In genomic region chr7:100120518-100121085, GRCh38 we compare ENCODE assay signal across 8 cellular contexts. TPM values are rescaled to one million over a fixed set of nuclear protein-coding genes. Genes with fewer than 3 reads are reported as not detected.
DNase-seq lines count a peak whose midpoint lies in the region; ATAC-seq and TF ChIP-seq lines count a peak whose summit lies in the region.

No MANE protein-coding gene starts in this region.

- in situ Hi-C loops in HAP-1 (cut with MboI; ENCODE audit: low sequenced_read_pairs), result no loop called here

- H3K27me3 Mint-ChIP-seq in WTC11 (ENCODE audit: low read depth) (no peaks in the 10 kb centered on the region), glutamatergic neuron (ENCODE audit: unreplicated experiment) (peaks cover 3% of the 10 kb centered on the region)

- no peak for ATAC-seq in WTC11
- ATAC-seq in GM19467 (IDR thresholded peaks at IDR 0.05; ENCODE audit: unreplicated experiment), result no peak
- ATAC-seq in GM19463 (IDR thresholded peaks at IDR 0.05; ENCODE audit: unreplicated experiment), result no peak

- 66 to 81% (median 72%) methylated on average over 4 of the region's 4 CpGs for WGBS in spleen, 5 donors

- peak overlapping the region; percentile 67 for H3K27ac Mint-ChIP-seq in WTC11
- peak overlapping the region; percentile 1 for H3K27ac Mint-ChIP-seq in glutamatergic neuron (ENCODE audit: unreplicated experiment)

- CTCF ChIA-PET in WTC11 (lab: Charles Lee), result interaction anchor here (1.6 kb wide), 1 partner anchor 10 kb away, joined by 8 read pairs; no protein-coding TSS in a partner anchor

- peak overlapping the region; percentile 40 to 96 (median 89) for H3K27ac ChIP-seq in spleen

- DNase-seq in HAP-1 (ENCODE audit: low spot score in 2 of 2), result no peak
- DNase-seq in WTC11 (ENCODE audit: low spot score), result no peak
- no peak for DNase-seq in glutamatergic neuron
- DNase-seq in spleen, result no peak
- DNase-seq in NK-92 (lab: John Stamatoyannopoulos, UW; ENCODE audit: unreplicated experiment), result no peak
- DNase-seq in stimulated activated CD4-positive, alpha-beta T cell treated with anti-CD3 and anti-CD28 coated beads, Interleukin-4, amount 100 ng/mL, for 4 hours, result no peak

- POLR2A ChIA-PET in WTC11 (lab: Charles Lee), result interaction anchor here (1.8 kb wide), 1 partner anchor 19 kb away, joined by 9 read pairs; the partner anchor contains the start of genes AP4M1 and MCM7

- H3K27me3 ChIP-seq in HAP-1 (ENCODE audit: low read depth) (no peaks in the 10 kb centered on the region), spleen (replicated peaks in 1 of 7) (no peaks in the 10 kb centered on the region)

- no peak for TF ChIP-seq POLR2A in spleen (IDR thresholded peaks at IDR 0.05)

- H3K4me1 Mint-ChIP-seq in WTC11 (peaks cover 21% of the 10 kb centered on the region), glutamatergic neuron (ENCODE audit: low read depth, unreplicated experiment) (peaks cover 6% of the 10 kb centered on the region)

- H3K36me3 ChIP-seq in HAP-1 (replicated peaks), result peaks cover 5% of the 10 kb centered on the region; the same call in 1 of the 2 replicates
- peaks cover 0 to 29% (median 0%) of the 10 kb centered on the region in 6 donors for H3K36me3 ChIP-seq in spleen

- H3K9me3 Mint-ChIP-seq in WTC11 (no peaks in the 10 kb centered on the region), glutamatergic neuron (ENCODE audit: unreplicated experiment) (peaks cover 13% of the 10 kb centered on the region)

- H3K36me3 Mint-ChIP-seq in WTC11, result peaks cover 2% of the 10 kb centered on the region; the same call in 1 of the 2 replicates
- H3K36me3 Mint-ChIP-seq in glutamatergic neuron (ENCODE audit: unreplicated experiment), result no peaks in the 10 kb centered on the region

- H3K4me3 Mint-ChIP-seq in WTC11 (peak overlapping the region; percentile 98), glutamatergic neuron (ENCODE audit: unreplicated experiment) (peak overlapping the region; percentile 99)

- H3K9me3 ChIP-seq in HAP-1, result no peaks in the 10 kb centered on the region
- no peaks in the 10 kb centered on the region for H3K9me3 ChIP-seq in spleen

- intact Hi-C loops in spleen (cut with DNase I; ENCODE audit: low total_unique reads), result no loop called here

- H3K4me1 ChIP-seq in HAP-1 (peaks cover 8% of the 10 kb centered on the region), spleen (peaks cover 21 to 80% (median 46%) of the 10 kb centered on the region in 6 donors)

- TF ChIP-seq CTCF in WTC11 (IDR thresholded peaks at IDR 0.05) (no peak), glutamatergic neuron (IDR thresholded peaks at IDR 0.05; ENCODE audit: partially characterized antibody, unreplicated experiment) (no peak), spleen (IDR thresholded peaks at IDR 0.05 in 8 of 11, conservative IDR thresholded peaks at IDR 0.05 in 3 of 11) (no peak)

- H3K4me3 ChIP-seq in HAP-1, result peak overlapping the region; percentile 84
- peak overlapping the region; percentile 72 to 94 (median 88) for H3K4me3 ChIP-seq in spleen

TF ChIP-seq in WTC11, 78 proteins besides CTCF, POLR2A, EP300 and RAD21:
- TF ChIP-seq NFYB (CRISPR knock-in tag; conservative IDR thresholded peaks at IDR 0.05; ENCODE audit: low read depth), result no peak
- TF ChIP-seq ZNF281 (CRISPR knock-in tag; IDR thresholded peaks at IDR 0.05), result no peak
- TF ChIP-seq, protein P1, sequence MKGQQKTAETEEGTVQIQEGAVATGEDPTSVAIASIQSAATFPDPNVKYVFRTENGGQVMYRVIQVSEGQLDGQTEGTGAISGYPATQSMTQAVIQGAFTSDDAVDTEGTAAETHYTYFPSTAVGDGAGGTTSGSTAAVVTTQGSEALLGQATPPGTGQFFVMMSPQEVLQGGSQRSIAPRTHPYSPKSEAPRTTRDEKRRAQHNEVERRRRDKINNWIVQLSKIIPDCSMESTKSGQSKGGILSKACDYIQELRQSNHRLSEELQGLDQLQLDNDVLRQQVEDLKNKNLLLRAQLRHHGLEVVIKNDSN (CRISPR knock-in tag; IDR thresholded peaks at IDR 0.05), result no peak
- TF ChIP-seq, protein P2, sequence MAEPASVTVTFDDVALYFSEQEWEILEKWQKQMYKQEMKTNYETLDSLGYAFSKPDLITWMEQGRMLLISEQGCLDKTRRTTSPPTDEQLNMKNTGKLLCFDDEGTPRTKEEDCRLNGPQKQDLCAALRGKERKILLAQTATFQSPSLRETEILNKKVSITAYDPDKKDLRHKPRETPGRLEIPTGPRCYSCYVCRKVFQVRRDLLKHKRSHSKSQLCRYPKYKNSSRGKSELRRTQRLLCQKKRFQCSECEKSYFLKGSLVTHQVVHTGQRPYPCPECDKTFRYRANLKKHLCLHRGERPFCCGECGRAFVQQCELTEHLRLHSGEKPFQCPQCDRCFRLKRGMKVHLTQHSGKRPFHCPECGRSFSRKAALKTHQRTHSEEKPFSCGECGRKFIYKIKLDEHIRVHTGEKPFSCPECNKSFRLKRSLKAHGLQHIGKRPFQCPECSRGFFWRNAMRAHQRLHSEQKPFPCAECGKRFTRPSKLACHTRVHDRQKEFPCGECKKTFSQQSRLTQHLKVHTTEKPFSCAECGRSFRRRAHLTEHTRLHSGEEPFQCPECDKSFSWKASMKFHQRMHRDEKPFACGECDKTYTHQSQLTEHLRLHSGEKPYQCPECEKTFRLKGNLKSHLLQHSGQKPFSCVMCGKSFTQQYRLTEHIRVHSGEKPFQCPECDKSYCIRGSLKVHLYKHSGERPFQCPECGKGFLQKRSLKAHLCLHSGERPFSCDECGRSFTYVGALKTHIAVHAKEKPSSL (CRISPR knock-in tag; conservative IDR thresholded peaks at IDR 0.05), result no peak
- no peak for TF ChIP-seq GTF2I (CRISPR knock-in tag; conservative IDR thresholded peaks at IDR 0.05)
- TF ChIP-seq FOXP1 (CRISPR knock-in tag; IDR thresholded peaks at IDR 0.05; ENCODE audit: borderline replicate concordance), result no peak
- TF ChIP-seq, protein P3, sequence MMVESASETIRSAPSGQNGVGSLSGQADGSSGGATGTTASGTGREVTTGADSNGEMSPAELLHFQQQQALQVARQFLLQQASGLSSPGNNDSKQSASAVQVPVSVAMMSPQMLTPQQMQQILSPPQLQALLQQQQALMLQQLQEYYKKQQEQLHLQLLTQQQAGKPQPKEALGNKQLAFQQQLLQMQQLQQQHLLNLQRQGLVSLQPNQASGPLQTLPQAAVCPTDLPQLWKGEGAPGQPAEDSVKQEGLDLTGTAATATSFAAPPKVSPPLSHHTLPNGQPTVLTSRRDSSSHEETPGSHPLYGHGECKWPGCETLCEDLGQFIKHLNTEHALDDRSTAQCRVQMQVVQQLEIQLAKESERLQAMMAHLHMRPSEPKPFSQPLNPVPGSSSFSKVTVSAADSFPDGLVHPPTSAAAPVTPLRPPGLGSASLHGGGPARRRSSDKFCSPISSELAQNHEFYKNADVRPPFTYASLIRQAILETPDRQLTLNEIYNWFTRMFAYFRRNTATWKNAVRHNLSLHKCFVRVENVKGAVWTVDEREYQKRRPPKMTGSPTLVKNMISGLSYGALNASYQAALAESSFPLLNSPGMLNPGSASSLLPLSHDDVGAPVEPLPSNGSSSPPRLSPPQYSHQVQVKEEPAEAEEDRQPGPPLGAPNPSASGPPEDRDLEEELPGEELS (CRISPR knock-in tag; IDR thresholded peaks at IDR 0.05), result no peak
- TF ChIP-seq, protein P4, sequence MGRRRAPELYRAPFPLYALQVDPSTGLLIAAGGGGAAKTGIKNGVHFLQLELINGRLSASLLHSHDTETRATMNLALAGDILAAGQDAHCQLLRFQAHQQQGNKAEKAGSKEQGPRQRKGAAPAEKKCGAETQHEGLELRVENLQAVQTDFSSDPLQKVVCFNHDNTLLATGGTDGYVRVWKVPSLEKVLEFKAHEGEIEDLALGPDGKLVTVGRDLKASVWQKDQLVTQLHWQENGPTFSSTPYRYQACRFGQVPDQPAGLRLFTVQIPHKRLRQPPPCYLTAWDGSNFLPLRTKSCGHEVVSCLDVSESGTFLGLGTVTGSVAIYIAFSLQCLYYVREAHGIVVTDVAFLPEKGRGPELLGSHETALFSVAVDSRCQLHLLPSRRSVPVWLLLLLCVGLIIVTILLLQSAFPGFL (CRISPR knock-in tag; IDR thresholded peaks at IDR 0.05; ENCODE audit: borderline replicate concordance), result no peak

RNA-seq across cellular contexts. Expression of gene CNPY4, which starts 1.2 kb away (rescaled TPM):
- total RNA-seq in WTC11 (2021) (14.3 to 15.1 TPM (median 14.6 TPM) in 3 replicates), glutamatergic neuron (ENCODE audit: unreplicated experiment) (19.3 TPM), spleen (10 to 100 TPM; 12.4 to 19.7 (median 15.2) TPM)
- 10 to 100 TPM in 2 of 3 donors, 1 to 10 TPM in 1; 9.7 to 14.1 (median 11.0) TPM for polyA plus RNA-seq in spleen

RNA-seq across cellular contexts. Expression of gene TAF6, which starts 1.4 kb away (rescaled TPM):
- total RNA-seq in WTC11 (2021) (121 to 132 TPM (median 122 TPM) in 3 replicates), glutamatergic neuron (ENCODE audit: unreplicated experiment) (63.1 TPM), spleen (10 to 100 TPM; 29.7 to 44.0 (median 36.5) TPM)
- polyA plus RNA-seq in spleen, result 10 to 100 TPM; 16.5 to 36.6 (median 21.3) TPM

RNA-seq across cellular contexts. Expression of gene MBLAC1, which starts 6.2 kb away (rescaled TPM):
- 3.0 to 3.5 TPM (median 3.0 TPM) in 3 replicates for total RNA-seq in WTC11 (2021)
- 3.3 TPM for total RNA-seq in glutamatergic neuron (ENCODE audit: unreplicated experiment)
- 1 to 10 TPM; 1.7 to 4.4 (median 2.0) TPM for total RNA-seq in spleen
- polyA plus RNA-seq in spleen, result 1 to 10 TPM; 1.8 to 2.7 (median 2.4) TPM

RNA-seq across cellular contexts. Expression of gene AP4M1, which starts 19.2 kb away (rescaled TPM):
- total RNA-seq in WTC11 (2021) (16.9 to 18.0 TPM (median 17.4 TPM) in 3 replicates), glutamatergic neuron (ENCODE audit: unreplicated experiment) (25.9 TPM), spleen (10 to 100 TPM in 5 of 7 donors, 1 to 10 TPM in 2; 9.2 to 18.0 (median 12.0) TPM)
- polyA plus RNA-seq in spleen, result 10 to 100 TPM in 2 of 3 donors, 1 to 10 TPM in 1; 8.7 to 10.1 (median 10.1) TPM

RNA-seq across cellular contexts. Expression of gene MCM7, which starts 19.4 kb away (rescaled TPM):
- 306 to 351 TPM (median 315 TPM) in 3 replicates for total RNA-seq in WTC11 (2021)
- 196 TPM for total RNA-seq in glutamatergic neuron (ENCODE audit: unreplicated experiment)
- total RNA-seq in spleen, result 10 to 100 TPM; 49.5 to 74.7 (median 64.8) TPM
- 10 to 100 TPM; 72.3 to 92.7 (median 75.8) TPM for polyA plus RNA-seq in spleen
